Comparison of ENCODE assay signal across 11 cellular contexts in the genomic region with DNA sequence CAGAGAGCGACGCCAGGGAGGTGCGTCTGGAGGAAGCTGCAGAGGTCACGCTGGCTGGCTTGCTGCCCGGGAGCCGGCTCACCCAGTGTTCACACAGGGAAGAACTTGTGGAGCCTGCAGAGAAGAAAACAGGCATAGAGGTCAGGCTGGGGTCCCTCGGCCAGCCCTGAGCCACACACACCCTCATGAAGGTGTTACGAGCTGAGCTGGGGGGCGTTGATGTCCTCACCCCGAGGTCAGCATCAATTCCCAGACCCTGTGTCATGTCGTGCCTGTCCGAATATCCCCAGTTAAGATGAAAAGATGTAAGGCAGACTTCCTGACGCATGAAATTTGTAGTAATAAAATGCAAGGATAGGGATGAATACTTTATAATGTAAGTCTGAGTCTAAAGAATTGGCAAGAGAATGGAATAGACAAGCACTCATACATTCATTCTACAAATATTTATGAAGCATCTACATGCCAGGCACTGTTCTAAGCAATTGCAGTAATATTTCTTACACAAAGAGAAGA.
DNase-seq lines count a peak whose midpoint lies in the region; ATAC-seq and TF ChIP-seq lines count a peak whose summit lies in the region.
"Had no signal": no experiment of that assay in that cellular context is flagged by ENCODE, and none has a peak within 500 bp of the region (broad histone marks: within the 10 kb centered on the region; RNA-seq: fewer than 3 reads in every experiment).

No MANE protein-coding gene starts in this region.

- DNase-seq in NCI-H226: peak; percentile 49
- DNase-seq in mucosa of gallbladder (ENCODE audit: low spot score): peak; percentile 83
- peak; percentile 72 for DNase-seq in upper lobe of right lung
- no peak for DNase-seq in GM20000 (ENCODE audit: low spot score)
- no peak for DNase-seq in NCI-H146 treated with DMSO at 0.1 percent for 48 hours (lab: John Stamatoyannopoulos, UW; ENCODE audit: unreplicated experiment)
- DNase-seq: activated effector memory CD4-positive, alpha-beta T cell treated with anti-CD3 and anti-CD28 coated beads, Interleukin-2, amount 50 U/mL, for 16 hours; MV-4-11; stimulated activated CD4-positive, alpha-beta T cell treated with anti-CD3 and anti-CD28 coated beads, Interleukin-2, amount 100 ng/mL, for 24 hours had no signal

- no peak overlapping the region for H3K27ac ChIP-seq in upper lobe of right lung

- H3K4me1 ChIP-seq in upper lobe of right lung: peaks cover 10% of the 10 kb centered on the region

- ATAC-seq in esophagus mucosa (peak; percentile 82), upper lobe of right lung (peak; percentile 50), GM18861 (IDR thresholded peaks at IDR 0.05; ENCODE audit: unreplicated experiment) (no peak), GM21528 (IDR thresholded peaks at IDR 0.05; ENCODE audit: low FRiP score, unreplicated experiment) (no peak)

- H3K36me3 ChIP-seq in upper lobe of right lung: peaks cover 72% of the 10 kb centered on the region

- intact Hi-C loops in upper lobe of right lung (cut with DNase I): no loop called here

- no peaks in the 10 kb centered on the region for H3K27me3 ChIP-seq in upper lobe of right lung

- TF ChIP-seq CTCF in upper lobe of right lung (IDR thresholded peaks at IDR 0.05): no peak
- TF ChIP-seq CTCF in GM20000 (IDR thresholded peaks at IDR 0.05; ENCODE audit: extremely low read depth, missing control alignments): no peak

- no peak overlapping the region for H3K4me3 ChIP-seq in upper lobe of right lung

- no peaks in the 10 kb centered on the region for H3K9me3 ChIP-seq in upper lobe of right lung

Comparison
In these comparisons a context has a peak if more than half of its experiments do, and no peak if none do; other contexts are left out.
1. DNase-seq: peak in NCI-H226 (single experiment), mucosa of gallbladder (single experiment) and upper lobe of right lung (single experiment); none in GM20000 (single experiment) and NCI-H146 treated with DMSO at 0.1 percent for 48 hours (single experiment).
2. ATAC-seq: peak in esophagus mucosa (single experiment) and upper lobe of right lung (single experiment); none in GM18861 (single experiment) and GM21528 (single experiment).